Comparison of ENCODE assay signal across 1 cellular context in the genomic region with DNA sequence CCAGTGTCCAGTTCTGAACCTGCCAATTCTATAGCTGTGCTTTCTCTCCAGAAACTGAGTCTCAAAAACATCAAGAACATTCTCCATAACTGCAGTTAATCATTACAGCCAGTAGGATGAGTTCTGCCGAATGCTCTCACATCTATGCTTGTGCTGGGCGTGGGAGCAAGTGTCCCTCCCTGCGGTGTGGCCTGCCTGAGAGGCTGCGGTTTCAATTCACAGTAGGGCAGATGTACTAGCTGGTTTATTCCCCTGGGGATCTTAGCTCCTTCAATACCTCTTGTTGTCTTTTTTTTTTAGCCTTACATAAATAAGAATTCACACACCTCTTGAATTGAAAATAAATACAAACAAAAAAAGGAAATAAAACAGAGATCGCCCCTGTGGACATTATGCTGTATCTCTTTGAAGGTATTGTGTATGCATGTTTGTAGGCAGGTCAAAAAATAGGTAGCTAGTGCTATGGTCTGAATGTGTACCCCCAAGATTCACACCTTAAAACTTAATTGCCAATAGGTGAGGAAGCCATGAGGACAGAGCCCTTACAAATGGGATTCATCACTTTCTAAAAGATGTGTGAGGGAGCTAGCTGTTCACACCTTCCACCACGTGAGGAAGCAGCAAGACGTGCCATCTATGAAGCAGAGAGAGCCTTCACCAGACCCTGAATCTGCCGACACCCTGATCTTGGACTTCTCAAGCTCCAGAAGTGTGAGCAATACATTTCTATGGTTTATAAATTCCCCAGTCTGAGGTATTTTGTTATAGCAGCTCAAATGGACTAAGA.
TF ChIP-seq lines count a peak whose summit lies in the region.

No MANE protein-coding gene starts in this region.

TF ChIP-seq in GM12878, 131 proteins besides CTCF, POLR2A, EP300 and RAD21 (continued from another document and continues in another):
- TF ChIP-seq FOXM1 (IDR thresholded peaks at IDR 0.05; ENCODE audit: low read depth, low read length) (peak; percentile 60; the same call in 1 of the 2 replicates), KLF5 (IDR thresholded peaks at IDR 0.05; ENCODE audit: partially characterized antibody) (no peak), ZNF622 (IDR thresholded peaks at IDR 0.05) (no peak), CREB1 (IDR thresholded peaks at IDR 0.05; ENCODE audit: low read depth) (no peak), TARDBP (IDR thresholded peaks at IDR 0.05; ENCODE audit: borderline replicate concordance) (no peak), ZNF217 (IDR thresholded peaks at IDR 0.05) (no peak; the same call in 1 of the 2 replicates), STAT3 (IDR thresholded peaks at IDR 0.05; ENCODE audit: low read depth, low read length) (no peak; the same call in 1 of the 2 replicates), CBFB (IDR thresholded peaks at IDR 0.05; ENCODE audit: low read depth) (peak; percentile 92), ZNF207 (IDR thresholded peaks at IDR 0.05; ENCODE audit: borderline replicate concordance) (no peak), NR2F1 (conservative IDR thresholded peaks at IDR 0.05) (peak; percentile 73), NRF1 (conservative IDR thresholded peaks at IDR 0.05; ENCODE audit: low read depth, low read length) (no peak), MYB (IDR thresholded peaks at IDR 0.05; ENCODE audit: borderline replicate concordance, low read depth, low read length) (no peak), NFIC (IDR thresholded peaks at IDR 0.05; ENCODE audit: low read depth, low read length) (peak; percentile 59; the same call in 1 of the 2 replicates), SREBF1 (IDR thresholded peaks at IDR 0.05; ENCODE audit: low read length) (no peak), SUZ12 (IDR thresholded peaks at IDR 0.05; ENCODE audit: unreplicated experiment) (no peak), RAD51 (IDR thresholded peaks at IDR 0.05) (peak; percentile 62), SUPT20H (IDR thresholded peaks at IDR 0.05; ENCODE audit: borderline replicate concordance, control insufficient read depth, low read depth, low read length) (no peak), BCL11A (IDR thresholded peaks at IDR 0.05; ENCODE audit: low read depth, low read length) (peak; percentile 94), HSF1 (IDR thresholded peaks at IDR 0.05; ENCODE audit: low read depth, low read length) (no peak), ZNF384 (IDR thresholded peaks at IDR 0.05; ENCODE audit: borderline replicate concordance, low read depth, low read length) (peak; percentile 95), SMC3 (IDR thresholded peaks at IDR 0.05; ENCODE audit: borderline replicate concordance, low read length) (peak; percentile 31; the same call in 1 of the 2 replicates), ZBTB40 (IDR thresholded peaks at IDR 0.05; ENCODE audit: borderline replicate concordance) (no peak; the same call in 1 of the 2 replicates), EED (IDR thresholded peaks at IDR 0.05; ENCODE audit: low read depth) (peak; percentile 57), HDGF (IDR thresholded peaks at IDR 0.05) (no peak), PAX5 (IDR thresholded peaks at IDR 0.05; ENCODE audit: borderline replicate concordance, low read depth, low read length) (peak; percentile 93), POU2F2 (IDR thresholded peaks at IDR 0.05; ENCODE audit: borderline replicate concordance, low read depth, low read length) (peak; percentile 82; the same call in 2 of the 3 replicates), WRNIP1 (IDR thresholded peaks at IDR 0.05; ENCODE audit: borderline replicate concordance, low read depth, low read length) (no peak), DPF2 (IDR thresholded peaks at IDR 0.05) (peak; percentile 67), ESRRA (IDR thresholded peaks at IDR 0.05; ENCODE audit: low read length) (no peak), BHLHE40 (IDR thresholded peaks at IDR 0.05; ENCODE audit: borderline replicate concordance in 1 of 2, low read depth in 2 of 2, low read length in 1 of 2) (peak; percentile 63 to 86; a peak in 3 of 4 replicates)
- TF ChIP-seq, protein P1, sequence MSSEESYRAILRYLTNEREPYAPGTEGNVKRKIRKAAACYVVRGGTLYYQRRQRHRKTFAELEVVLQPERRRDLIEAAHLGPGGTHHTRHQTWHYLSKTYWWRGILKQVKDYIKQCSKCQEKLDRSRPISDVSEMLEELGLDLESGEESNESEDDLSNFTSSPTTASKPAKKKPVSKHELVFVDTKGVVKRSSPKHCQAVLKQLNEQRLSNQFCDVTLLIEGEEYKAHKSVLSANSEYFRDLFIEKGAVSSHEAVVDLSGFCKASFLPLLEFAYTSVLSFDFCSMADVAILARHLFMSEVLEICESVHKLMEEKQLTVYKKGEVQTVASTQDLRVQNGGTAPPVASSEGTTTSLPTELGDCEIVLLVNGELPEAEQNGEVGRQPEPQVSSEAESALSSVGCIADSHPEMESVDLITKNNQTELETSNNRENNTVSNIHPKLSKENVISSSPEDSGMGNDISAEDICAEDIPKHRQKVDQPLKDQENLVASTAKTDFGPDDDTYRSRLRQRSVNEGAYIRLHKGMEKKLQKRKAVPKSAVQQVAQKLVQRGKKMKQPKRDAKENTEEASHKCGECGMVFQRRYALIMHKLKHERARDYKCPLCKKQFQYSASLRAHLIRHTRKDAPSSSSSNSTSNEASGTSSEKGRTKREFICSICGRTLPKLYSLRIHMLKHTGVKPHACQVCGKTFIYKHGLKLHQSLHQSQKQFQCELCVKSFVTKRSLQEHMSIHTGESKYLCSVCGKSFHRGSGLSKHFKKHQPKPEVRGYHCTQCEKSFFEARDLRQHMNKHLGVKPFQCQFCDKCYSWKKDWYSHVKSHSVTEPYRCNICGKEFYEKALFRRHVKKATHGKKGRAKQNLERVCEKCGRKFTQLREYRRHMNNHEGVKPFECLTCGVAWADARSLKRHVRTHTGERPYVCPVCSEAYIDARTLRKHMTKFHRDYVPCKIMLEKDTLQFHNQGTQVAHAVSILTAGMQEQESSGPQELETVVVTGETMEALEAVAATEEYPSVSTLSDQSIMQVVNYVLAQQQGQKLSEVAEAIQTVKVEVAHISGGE (CRISPR knock-in tag; IDR thresholded peaks at IDR 0.05) = no peak
- TF ChIP-seq, protein P2, sequence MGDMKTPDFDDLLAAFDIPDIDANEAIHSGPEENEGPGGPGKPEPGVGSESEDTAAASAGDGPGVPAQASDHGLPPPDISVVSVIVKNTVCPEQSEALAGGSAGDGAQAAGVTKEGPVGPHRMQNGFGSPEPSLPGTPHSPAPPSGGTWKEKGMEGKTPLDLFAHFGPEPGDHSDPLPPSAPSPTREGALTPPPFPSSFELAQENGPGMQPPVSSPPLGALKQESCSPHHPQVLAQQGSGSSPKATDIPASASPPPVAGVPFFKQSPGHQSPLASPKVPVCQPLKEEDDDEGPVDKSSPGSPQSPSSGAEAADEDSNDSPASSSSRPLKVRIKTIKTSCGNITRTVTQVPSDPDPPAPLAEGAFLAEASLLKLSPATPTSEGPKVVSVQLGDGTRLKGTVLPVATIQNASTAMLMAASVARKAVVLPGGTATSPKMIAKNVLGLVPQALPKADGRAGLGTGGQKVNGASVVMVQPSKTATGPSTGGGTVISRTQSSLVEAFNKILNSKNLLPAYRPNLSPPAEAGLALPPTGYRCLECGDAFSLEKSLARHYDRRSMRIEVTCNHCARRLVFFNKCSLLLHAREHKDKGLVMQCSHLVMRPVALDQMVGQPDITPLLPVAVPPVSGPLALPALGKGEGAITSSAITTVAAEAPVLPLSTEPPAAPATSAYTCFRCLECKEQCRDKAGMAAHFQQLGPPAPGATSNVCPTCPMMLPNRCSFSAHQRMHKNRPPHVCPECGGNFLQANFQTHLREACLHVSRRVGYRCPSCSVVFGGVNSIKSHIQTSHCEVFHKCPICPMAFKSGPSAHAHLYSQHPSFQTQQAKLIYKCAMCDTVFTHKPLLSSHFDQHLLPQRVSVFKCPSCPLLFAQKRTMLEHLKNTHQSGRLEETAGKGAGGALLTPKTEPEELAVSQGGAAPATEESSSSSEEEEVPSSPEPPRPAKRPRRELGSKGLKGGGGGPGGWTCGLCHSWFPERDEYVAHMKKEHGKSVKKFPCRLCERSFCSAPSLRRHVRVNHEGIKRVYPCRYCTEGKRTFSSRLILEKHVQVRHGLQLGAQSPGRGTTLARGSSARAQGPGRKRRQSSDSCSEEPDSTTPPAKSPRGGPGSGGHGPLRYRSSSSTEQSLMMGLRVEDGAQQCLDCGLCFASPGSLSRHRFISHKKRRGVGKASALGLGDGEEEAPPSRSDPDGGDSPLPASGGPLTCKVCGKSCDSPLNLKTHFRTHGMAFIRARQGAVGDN (IDR thresholded peaks at IDR 0.05) = peak; percentile 94
- TF ChIP-seq, protein P3, sequence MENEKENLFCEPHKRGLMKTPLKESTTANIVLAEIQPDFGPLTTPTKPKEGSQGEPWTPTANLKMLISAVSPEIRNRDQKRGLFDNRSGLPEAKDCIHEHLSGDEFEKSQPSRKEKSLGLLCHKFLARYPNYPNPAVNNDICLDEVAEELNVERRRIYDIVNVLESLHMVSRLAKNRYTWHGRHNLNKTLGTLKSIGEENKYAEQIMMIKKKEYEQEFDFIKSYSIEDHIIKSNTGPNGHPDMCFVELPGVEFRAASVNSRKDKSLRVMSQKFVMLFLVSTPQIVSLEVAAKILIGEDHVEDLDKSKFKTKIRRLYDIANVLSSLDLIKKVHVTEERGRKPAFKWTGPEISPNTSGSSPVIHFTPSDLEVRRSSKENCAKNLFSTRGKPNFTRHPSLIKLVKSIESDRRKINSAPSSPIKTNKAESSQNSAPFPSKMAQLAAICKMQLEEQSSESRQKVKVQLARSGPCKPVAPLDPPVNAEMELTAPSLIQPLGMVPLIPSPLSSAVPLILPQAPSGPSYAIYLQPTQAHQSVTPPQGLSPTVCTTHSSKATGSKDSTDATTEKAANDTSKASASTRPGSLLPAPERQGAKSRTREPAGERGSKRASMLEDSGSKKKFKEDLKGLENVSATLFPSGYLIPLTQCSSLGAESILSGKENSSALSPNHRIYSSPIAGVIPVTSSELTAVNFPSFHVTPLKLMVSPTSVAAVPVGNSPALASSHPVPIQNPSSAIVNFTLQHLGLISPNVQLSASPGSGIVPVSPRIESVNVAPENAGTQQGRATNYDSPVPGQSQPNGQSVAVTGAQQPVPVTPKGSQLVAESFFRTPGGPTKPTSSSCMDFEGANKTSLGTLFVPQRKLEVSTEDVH (IDR thresholded peaks at IDR 0.05; ENCODE audit: low read depth, partially characterized antibody) = no peak
- TF ChIP-seq, protein P4, sequence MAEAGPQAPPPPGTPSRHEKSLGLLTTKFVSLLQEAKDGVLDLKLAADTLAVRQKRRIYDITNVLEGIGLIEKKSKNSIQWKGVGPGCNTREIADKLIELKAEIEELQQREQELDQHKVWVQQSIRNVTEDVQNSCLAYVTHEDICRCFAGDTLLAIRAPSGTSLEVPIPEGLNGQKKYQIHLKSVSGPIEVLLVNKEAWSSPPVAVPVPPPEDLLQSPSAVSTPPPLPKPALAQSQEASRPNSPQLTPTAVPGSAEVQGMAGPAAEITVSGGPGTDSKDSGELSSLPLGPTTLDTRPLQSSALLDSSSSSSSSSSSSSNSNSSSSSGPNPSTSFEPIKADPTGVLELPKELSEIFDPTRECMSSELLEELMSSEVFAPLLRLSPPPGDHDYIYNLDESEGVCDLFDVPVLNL (IDR thresholded peaks at IDR 0.05; ENCODE audit: low read depth, low read length) = no peak
- TF ChIP-seq, protein P5, sequence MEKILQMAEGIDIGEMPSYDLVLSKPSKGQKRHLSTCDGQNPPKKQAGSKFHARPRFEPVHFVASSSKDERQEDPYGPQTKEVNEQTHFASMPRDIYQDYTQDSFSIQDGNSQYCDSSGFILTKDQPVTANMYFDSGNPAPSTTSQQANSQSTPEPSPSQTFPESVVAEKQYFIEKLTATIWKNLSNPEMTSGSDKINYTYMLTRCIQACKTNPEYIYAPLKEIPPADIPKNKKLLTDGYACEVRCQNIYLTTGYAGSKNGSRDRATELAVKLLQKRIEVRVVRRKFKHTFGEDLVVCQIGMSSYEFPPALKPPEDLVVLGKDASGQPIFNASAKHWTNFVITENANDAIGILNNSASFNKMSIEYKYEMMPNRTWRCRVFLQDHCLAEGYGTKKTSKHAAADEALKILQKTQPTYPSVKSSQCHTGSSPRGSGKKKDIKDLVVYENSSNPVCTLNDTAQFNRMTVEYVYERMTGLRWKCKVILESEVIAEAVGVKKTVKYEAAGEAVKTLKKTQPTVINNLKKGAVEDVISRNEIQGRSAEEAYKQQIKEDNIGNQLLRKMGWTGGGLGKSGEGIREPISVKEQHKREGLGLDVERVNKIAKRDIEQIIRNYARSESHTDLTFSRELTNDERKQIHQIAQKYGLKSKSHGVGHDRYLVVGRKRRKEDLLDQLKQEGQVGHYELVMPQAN (conservative IDR thresholded peaks at IDR 0.05) = no peak
- TF ChIP-seq, protein P6, sequence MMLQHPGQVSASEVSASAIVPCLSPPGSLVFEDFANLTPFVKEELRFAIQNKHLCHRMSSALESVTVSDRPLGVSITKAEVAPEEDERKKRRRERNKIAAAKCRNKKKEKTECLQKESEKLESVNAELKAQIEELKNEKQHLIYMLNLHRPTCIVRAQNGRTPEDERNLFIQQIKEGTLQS (IDR thresholded peaks at IDR 0.05; ENCODE audit: borderline replicate concordance, extremely low read depth, low read depth, low read length) = no peak
